In the genomic region with DNA sequence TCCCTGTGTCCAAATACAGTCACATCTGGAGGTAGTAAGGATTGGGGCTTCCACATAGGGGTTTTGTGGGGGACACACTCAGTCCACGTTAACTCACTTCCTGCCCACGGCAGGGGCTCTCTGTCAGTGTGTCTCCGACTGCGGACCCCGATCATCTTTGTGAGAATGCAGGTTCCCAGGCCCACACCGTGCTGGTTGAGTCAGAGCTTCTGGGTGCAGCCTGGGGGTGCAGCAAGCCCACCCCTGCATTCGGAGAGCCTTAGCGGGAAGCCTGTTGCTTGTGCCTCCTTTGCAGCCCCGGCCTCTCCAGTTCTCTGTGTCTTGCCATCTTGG, we compare ENCODE assay signal across 9 cellular contexts. TPM values are rescaled to one million over a fixed set of nuclear protein-coding genes. Genes with fewer than 3 reads are reported as not detected.
DNase-seq lines count a peak whose midpoint lies in the region; ATAC-seq and TF ChIP-seq lines count a peak whose summit lies in the region.
"Had no signal": no experiment of that assay in that cellular context is flagged by ENCODE, and none has a peak within 500 bp of the region (broad histone marks: within the 10 kb centered on the region; RNA-seq: fewer than 3 reads in every experiment).

No MANE protein-coding gene starts in this region.

- POLR2A ChIA-PET in CD8-positive, alpha-beta memory T cell (lab: Charles Lee), result interaction anchor here (0.9 to 3.5 kb wide), 6 partner anchors 22 to 78 kb away, joined by 3 to 52 read pairs (median 10); a partner anchor contains a TSS

- intact Hi-C loops in dendritic cell treated with granulocyte-macrophage colony-stimulating factor and Interleukin-4, amounts not matched to agents 40 ng/mL and 50 ng/mL, for 4 days (cut with micrococcal nuclease), result loop anchor here (10.0 kb wide), 1 partner anchor 74 kb away; no protein-coding TSS in a partner anchor
- intact Hi-C loops in left colon (cut with DNase I, micrococcal nuclease), result no loop called here

- H3K4me1 Mint-ChIP-seq in CD8-positive, alpha-beta memory T cell, result peaks cover 85 to 92% (median 91%) of the 10 kb centered on the region in 3 donors
- peaks cover 82% of the 10 kb centered on the region for H3K4me1 Mint-ChIP-seq in dendritic cell treated with granulocyte-macrophage colony-stimulating factor and Interleukin-4, amounts not matched to agents 40 ng/mL and 50 ng/mL, for 4 days (ENCODE audit: low read depth)
- H3K4me1 Mint-ChIP-seq in osteocyte (ENCODE audit: unreplicated experiment), result peaks cover 66% of the 10 kb centered on the region

- H3K36me3 ChIP-seq in CD8-positive, alpha-beta memory T cell (ENCODE audit: insufficient read depth, low read length), result peaks cover 4% of the 10 kb centered on the region
- H3K36me3 ChIP-seq in KOPT-K1 (ENCODE audit: insufficient read depth, low read length), result no peaks in the 10 kb centered on the region

- peak overlapping the region; percentile 89 to 98 (median 94) for H3K27ac Mint-ChIP-seq in CD8-positive, alpha-beta memory T cell
- peak overlapping the region; percentile 95 for H3K27ac Mint-ChIP-seq in dendritic cell treated with granulocyte-macrophage colony-stimulating factor and Interleukin-4, amounts not matched to agents 40 ng/mL and 50 ng/mL, for 4 days
- peak overlapping the region; percentile 94 for H3K27ac Mint-ChIP-seq in osteocyte (ENCODE audit: unreplicated experiment)

- H3K27ac ChIP-seq in CD8-positive, alpha-beta memory T cell (ENCODE audit: low read depth, low read length), result peak overlapping the region; percentile 76
- peak overlapping the region; percentile 64 for H3K27ac ChIP-seq in KOPT-K1 (ENCODE audit: low read depth, low read length, poor library complexity, severe bottlenecking)

- peaks cover 0 to 2% of the 10 kb centered on the region in 2 donors for H3K27me3 Mint-ChIP-seq in CD8-positive, alpha-beta memory T cell
- H3K27me3 Mint-ChIP-seq in dendritic cell treated with granulocyte-macrophage colony-stimulating factor and Interleukin-4, amounts not matched to agents 40 ng/mL and 50 ng/mL, for 4 days, result no peaks in the 10 kb centered on the region
- no peaks in the 10 kb centered on the region for H3K27me3 Mint-ChIP-seq in osteocyte (ENCODE audit: unreplicated experiment)

- no peak for ATAC-seq in left colon

- DNase-seq in CD8-positive, alpha-beta memory T cell, result no peak
- no peak for DNase-seq in osteocyte (ENCODE audit: extremely low spot score, unreplicated experiment)
- DNase-seq in EL, result no peak
- DNase-seq in foreskin fibroblast, result no peak
- DNase-seq in DMS153 (lab: John Stamatoyannopoulos, UW), result no peak
- no peak for DNase-seq in left colon
- DNase-seq: NCI-H2081 treated with DMSO at 0.1 percent for 48 hours had no signal

- H3K9me3 ChIP-seq in CD8-positive, alpha-beta memory T cell (ENCODE audit: low read length), result peaks cover 5% of the 10 kb centered on the region
- peaks cover 7% of the 10 kb centered on the region for H3K9me3 ChIP-seq in KOPT-K1 (ENCODE audit: insufficient read depth, low read length, poor library complexity, severe bottlenecking)

- H3K36me3 Mint-ChIP-seq in CD8-positive, alpha-beta memory T cell, result peaks cover 0 to 14% (median 8%) of the 10 kb centered on the region in 3 donors
- H3K36me3 Mint-ChIP-seq in dendritic cell treated with granulocyte-macrophage colony-stimulating factor and Interleukin-4, amounts not matched to agents 40 ng/mL and 50 ng/mL, for 4 days (ENCODE audit: low read depth), result peaks cover 18% of the 10 kb centered on the region
- H3K36me3 Mint-ChIP-seq in osteocyte (ENCODE audit: unreplicated experiment), result no peaks in the 10 kb centered on the region

- CTCF ChIA-PET in CD8-positive, alpha-beta memory T cell (lab: Charles Lee), result interaction anchor here (0.9 to 8.9 kb wide), 5 partner anchors 10 to 117 kb away, joined by 3 to 87 read pairs (median 7); a partner anchor contains a TSS

- H3K27me3 ChIP-seq in CD8-positive, alpha-beta memory T cell (ENCODE audit: insufficient read depth, low read length, poor library complexity, severe bottlenecking), result no peaks in the 10 kb centered on the region

- TF ChIP-seq CTCF in osteocyte (IDR thresholded peaks at IDR 0.05) (no peak), foreskin fibroblast (IDR thresholded peaks at IDR 0.05; ENCODE audit: low read depth, low read length) (no peak)

- H3K9me3 Mint-ChIP-seq in CD8-positive, alpha-beta memory T cell, result no peaks in the 10 kb centered on the region
- H3K9me3 Mint-ChIP-seq in dendritic cell treated with granulocyte-macrophage colony-stimulating factor and Interleukin-4, amounts not matched to agents 40 ng/mL and 50 ng/mL, for 4 days, result peaks cover 10% of the 10 kb centered on the region
- H3K9me3 Mint-ChIP-seq in osteocyte (ENCODE audit: unreplicated experiment), result no peaks in the 10 kb centered on the region

- H3K4me3 ChIP-seq in CD8-positive, alpha-beta memory T cell (ENCODE audit: low read length), result peak overlapping the region; percentile 86
- H3K4me3 ChIP-seq in foreskin fibroblast (ENCODE audit: low read depth in 1 of 2, low read length in 2 of 2), result no peak overlapping the region

- peak overlapping the region; percentile 90 to 93 (median 92) for H3K4me3 Mint-ChIP-seq in CD8-positive, alpha-beta memory T cell
- peak overlapping the region; percentile 63 for H3K4me3 Mint-ChIP-seq in dendritic cell treated with granulocyte-macrophage colony-stimulating factor and Interleukin-4, amounts not matched to agents 40 ng/mL and 50 ng/mL, for 4 days
- H3K4me3 Mint-ChIP-seq in osteocyte (ENCODE audit: unreplicated experiment), result peak overlapping the region; percentile 45

- H3K4me1 ChIP-seq in CD8-positive, alpha-beta memory T cell (ENCODE audit: insufficient read depth, low read length), result peaks cover 75% of the 10 kb centered on the region

RNA-seq across cellular contexts. Expression of a gene that starts 28.0 kb away (rescaled TPM):
- total RNA-seq in CD8-positive, alpha-beta memory T cell, result 10 to 100 TPM; 44.1 to 47.6 TPM
- polyA plus RNA-seq in CD8-positive, alpha-beta memory T cell, result 96.3 TPM
- total RNA-seq in osteocyte (56.8 and 57.8 TPM in 2 replicates), left colon (10 to 100 TPM; 73.1 to 85.7 TPM)
